21 cellular contexts compared by ENCODE assay signal in the genomic region with DNA sequence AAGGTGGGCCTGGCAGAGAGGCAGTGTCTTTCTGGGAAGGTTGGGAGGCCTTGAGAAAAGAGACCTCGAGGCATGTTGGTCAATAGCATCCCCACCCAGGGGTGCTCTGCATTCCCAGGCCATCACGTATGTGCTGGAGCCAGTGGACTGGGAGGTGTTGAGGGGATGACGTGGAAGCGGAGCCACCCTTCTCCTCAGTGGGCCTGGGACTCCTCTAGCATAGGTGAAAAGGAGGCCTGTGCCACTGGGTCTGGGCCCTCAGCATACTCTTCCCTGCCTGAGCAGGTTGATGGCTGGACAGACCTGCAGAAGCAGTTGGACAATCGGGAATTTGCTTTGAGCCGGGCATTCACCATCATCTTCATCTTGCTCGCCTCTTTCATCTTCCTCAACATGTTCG. TPM values are rescaled to one million over a fixed set of nuclear protein-coding genes. Genes with fewer than 3 reads are reported as not detected.
"Had no signal": no experiment of that assay in that cellular context is flagged by ENCODE, and none has a peak within 500 bp of the region (broad histone marks: within the 10 kb centered on the region; RNA-seq: fewer than 3 reads in every experiment).

No MANE protein-coding gene starts in this region.

- H3K27ac ChIP-seq: breast epithelium, SJSA1 had no signal

- H3K36me3 ChIP-seq: breast epithelium, SJSA1 had no signal

- H3K4me1 ChIP-seq: breast epithelium, SJSA1 had no signal

- H3K4me3 ChIP-seq: breast epithelium, SJSA1 had no signal

- H3K27me3 ChIP-seq: breast epithelium, SJSA1 had no signal

- H3K9me3 ChIP-seq: breast epithelium, SJSA1 had no signal

- DNase-seq: activated CD4-positive, alpha-beta T cell treated with anti-CD3 and anti-CD28 coated beads for 48 hours; activated CD4-positive, alpha-beta T cell treated with anti-CD3 and anti-CD28 coated beads, Interleukin-2, amount 50 U/mL, for 4 hours; activated CD4-positive, CD25-positive, alpha-beta regulatory T cell treated with anti-CD3 and anti-CD28 coated beads, Interleukin-2, amount 50 U/mL, for 72 hours; activated CD8-positive, alpha-beta memory T cell treated with anti-CD3 and anti-CD28 coated beads, Interleukin-2, amount 50 U/mL, for 48 hours; activated CD8-positive, alpha-beta T cell treated with anti-CD3 and anti-CD28 coated beads, Interleukin-2, amount 10 ng/mL, durations not matched to agents 7 days and 5 days; activated effector memory CD4-positive, alpha-beta T cell treated with Interleukin-2 at 50 U/mL for 16 hours; activated naive CD4-positive, alpha-beta T cell; activated T-cell treated with anti-CD3 and anti-CD28 coated beads, Interleukin-2, amount 50 U/mL, for 1 hour; KBM-7; NCI-H1092; NCI-H1930; NCI-H2171; NCI-H2227 treated with DMSO at 0.1 percent for 48 hours; NCI-H446 treated with DMSO at 0.1 percent for 48 hours; NCI-H524 treated with DMSO at 0.1 percent for 48 hours; PC-3; T-helper 17 cell; T-helper 9 cell had no signal

- ATAC-seq: activated CD8-positive, alpha-beta T cell treated with anti-CD3 and anti-CD28 coated beads, Interleukin-2, amount 10 ng/mL, durations not matched to agents 7 days and 5 days; PC-3; T-helper 17 cell; WTC11 had no signal

RNA-seq across cellular contexts. Expression of gene PITX1, which starts 25.5 kb away (rescaled TPM):
- total RNA-seq: activated CD8-positive, alpha-beta T cell treated with anti-CD3 and anti-CD28 coated beads, Interleukin-2, amount 10 ng/mL, durations not matched to agents 7 days and 5 days; T-helper 17 cell had no signal
